ENCODE assay signal across 10 cellular contexts in the genomic region with DNA sequence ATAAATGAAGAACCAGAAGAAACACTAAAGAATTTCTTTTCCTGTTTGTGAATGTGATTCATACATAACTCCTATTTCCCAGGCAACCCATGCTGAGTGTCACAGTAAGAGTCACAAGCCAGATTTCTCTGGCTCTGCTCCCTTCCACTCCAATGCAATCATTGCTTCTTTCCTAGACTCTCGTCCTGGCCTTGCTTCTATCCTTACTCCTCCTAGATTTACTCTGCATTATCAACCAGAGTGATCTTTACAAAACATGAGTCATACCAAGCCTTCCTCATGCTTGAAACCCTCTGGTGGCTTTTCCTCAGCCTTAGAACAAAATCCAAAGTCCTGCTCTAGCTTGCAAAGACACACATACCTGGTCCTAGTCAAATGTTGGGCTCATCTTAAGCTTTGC. TPM values are rescaled to one million over a fixed set of nuclear protein-coding genes. Genes with fewer than 3 reads are reported as not detected.
DNase-seq lines count a peak whose midpoint lies in the region; ATAC-seq and TF ChIP-seq lines count a peak whose summit lies in the region.
"Had no signal": no experiment of that assay in that cellular context is flagged by ENCODE, and none has a peak within 500 bp of the region (broad histone marks: within the 10 kb centered on the region; RNA-seq: fewer than 3 reads in every experiment).

No MANE protein-coding gene starts in this region.

- TF ChIP-seq CTCF in NB4 (IDR thresholded peaks at IDR 0.05; ENCODE audit: low read depth, low read length) = no peak
- no peak for TF ChIP-seq CTCF in chondrocyte (IDR thresholded peaks at IDR 0.05)
- no peak for TF ChIP-seq CTCF in natural killer cell (IDR thresholded peaks at IDR 0.05)

- DNase-seq in Caki2 (ENCODE audit: low read depth) (peak; percentile 58), NB4 (ENCODE audit: low read depth) (peak; percentile 19), chondrocyte (ENCODE audit: low spot score) (no peak), natural killer cell (no peak), NCI-H2196 treated with DMSO at 0.1 percent for 48 hours (lab: John Stamatoyannopoulos, UW; ENCODE audit: unreplicated experiment) (no peak), COLO668 (lab: John Stamatoyannopoulos, UW; ENCODE audit: unreplicated experiment) (no peak)

- H3K36me3 Mint-ChIP-seq in chondrocyte (ENCODE audit: low read depth) = no peaks in the 10 kb centered on the region
- H3K36me3 Mint-ChIP-seq in natural killer cell = no peaks in the 10 kb centered on the region

- H3K27ac Mint-ChIP-seq in chondrocyte (ENCODE audit: unreplicated experiment) (peak overlapping the region; percentile 94), natural killer cell (peak overlapping the region; percentile 90 to 93)

- H3K4me1 Mint-ChIP-seq in chondrocyte (ENCODE audit: low read depth) = peaks cover 47% of the 10 kb centered on the region
- H3K4me1 Mint-ChIP-seq in natural killer cell = peaks cover 36 to 37% of the 10 kb centered on the region in 2 donors

- no peak overlapping the region for H3K4me3 ChIP-seq in NB4 (ENCODE audit: low read depth, low read length)

- no peak for TF ChIP-seq POLR2A in NB4 (IDR thresholded peaks at IDR 0.05; ENCODE audit: extremely low read depth, insufficient read length)

- intact Hi-C loops in natural killer cell (cut with micrococcal nuclease) = loop anchor here (5.0 kb wide), 1 partner anchor 92 kb away; the partner anchor contains the start of gene MDM1

- ATAC-seq in natural killer cell (no peak), HG03342 (IDR thresholded peaks at IDR 0.05; ENCODE audit: unreplicated experiment) (no peak), GM18909 (IDR thresholded peaks at IDR 0.05; ENCODE audit: poor library complexity, unreplicated experiment) (no peak)

- in situ Hi-C loops in Caki2 (cut with HindIII; ENCODE audit: low pct_unique_long_range_greater_than_20kb, low sequenced_read_pairs) = no loop called here

- no peaks in the 10 kb centered on the region for H3K9me3 Mint-ChIP-seq in chondrocyte (ENCODE audit: low read depth)
- H3K9me3 Mint-ChIP-seq in natural killer cell = no peaks in the 10 kb centered on the region

- H3K4me3 Mint-ChIP-seq in chondrocyte (ENCODE audit: unreplicated experiment) (no peak overlapping the region), natural killer cell (peak overlapping the region; percentile 49)

- no peaks in the 10 kb centered on the region for H3K27me3 Mint-ChIP-seq in chondrocyte (ENCODE audit: low read depth)
- no peaks in the 10 kb centered on the region for H3K27me3 Mint-ChIP-seq in natural killer cell (ENCODE audit: low read depth in 2 of 2)

RNA-seq across cellular contexts. Expression of gene IL22, which starts 13.3 kb away (rescaled TPM):
- total RNA-seq in Caki2 (2014; rRNA removed; shearing (Covaris generic); ENCODE audit: low replicate concordance) = not detected in 2 replicates
- total RNA-seq in chondrocyte (not detected in 3 replicates), natural killer cell (not detected)
- total RNA-seq: frontal cortex, ureter had no signal

RNA-seq across cellular contexts. Expression of gene IL26, which starts 14.5 kb away (rescaled TPM):
- not detected in 2 replicates for total RNA-seq in Caki2 (2014; rRNA removed; shearing (Covaris generic); ENCODE audit: low replicate concordance)
- 0.67 to 2.5 TPM in 2 of 3 replicates, not detected in the other for total RNA-seq in chondrocyte
- total RNA-seq in natural killer cell = not detected
- total RNA-seq: frontal cortex, ureter had no signal

Comparison
In these comparisons a context has a peak if more than half of its experiments do, and no peak if none do; other contexts are left out.
1. DNase-seq: peak in Caki2 (single experiment) and NB4 (single experiment); none in chondrocyte (single experiment), natural killer cell (single experiment), NCI-H2196 treated with DMSO at 0.1 percent for 48 hours (single experiment) and COLO668 (single experiment).